ENCODE assay signal across 11 cellular contexts in genomic region chr3:170033489-170033888, GRCh38. TPM values are rescaled to one million over a fixed set of nuclear protein-coding genes. Genes with fewer than 3 reads are reported as not detected.
DNase-seq lines count a peak whose midpoint lies in the region; ATAC-seq and TF ChIP-seq lines count a peak whose summit lies in the region.
"Had no signal": no experiment of that assay in that cellular context is flagged by ENCODE, and none has a peak within 500 bp of the region (broad histone marks: within the 10 kb centered on the region; RNA-seq: fewer than 3 reads in every experiment).

No MANE protein-coding gene starts in this region.

- POLR2A ChIA-PET in PC-9 (lab: Charles Lee; ENCODE audit: unreplicated experiment): no interaction called here
- POLR2A ChIA-PET in MCF 10A (lab: Yijun Ruan, JAX): no interaction called here

- no peaks in the 10 kb centered on the region for H3K9me3 ChIP-seq in PC-9 (ENCODE audit: insufficient read depth, low read depth)
- no peaks in the 10 kb centered on the region for H3K9me3 ChIP-seq in mucosa of descending colon
- no peaks in the 10 kb centered on the region for H3K9me3 ChIP-seq in BE2C

- H3K27ac Mint-ChIP-seq in MCF 10A (ENCODE audit: low read depth, unreplicated experiment): no peak overlapping the region

- ATAC-seq in mucosa of descending colon (peak; percentile 54), HG03097 (IDR thresholded peaks at IDR 0.05; ENCODE audit: low FRiP score, unreplicated experiment) (no peak)

- no peaks in the 10 kb centered on the region for H3K4me1 ChIP-seq in PC-9 (replicated peaks; ENCODE audit: insufficient read depth)
- H3K4me1 ChIP-seq in mucosa of descending colon (ENCODE audit: low read depth): peaks cover 17% of the 10 kb centered on the region
- H3K4me1 ChIP-seq in BE2C: no peaks in the 10 kb centered on the region

- H3K36me3 Mint-ChIP-seq in MCF 10A (ENCODE audit: insufficient read depth, unreplicated experiment): no peaks in the 10 kb centered on the region

- no peaks in the 10 kb centered on the region for H3K27me3 ChIP-seq in PC-9 (ENCODE audit: insufficient read depth, low read depth)
- H3K27me3 ChIP-seq in BE2C: peaks cover 7% of the 10 kb centered on the region
- peaks cover 10% of the 10 kb centered on the region for H3K27me3 ChIP-seq in brain microvascular endothelial cell (replicated peaks)

- H3K27ac ChIP-seq in PC-9 (no peak overlapping the region), brain microvascular endothelial cell (no peak overlapping the region)
- H3K27ac ChIP-seq: epithelial cell of prostate had no signal

- in situ Hi-C loops in brain microvascular endothelial cell (cut with HindIII; ENCODE audit: low pct_ligation_motif_present, low sequenced_read_pairs): no loop called here

- H2AFZ ChIP-seq in PC-9: 0 out of 2 replicates have a peak overlapping the region, but pooled peaks have one; percentile 18

- TF ChIP-seq CTCF in PC-9 (conservative IDR thresholded peaks at IDR 0.05) (no peak), mucosa of descending colon (IDR thresholded peaks at IDR 0.05) (no peak), MCF 10A (IDR thresholded peaks at IDR 0.05; ENCODE audit: unreplicated experiment) (no peak), BE2C (IDR thresholded peaks at IDR 0.05; ENCODE audit: low read depth, low read length) (no peak), brain microvascular endothelial cell (IDR thresholded peaks at IDR 0.05; ENCODE audit: low read depth, low read length, missing control alignments) (no peak)

- H3K4me3 Mint-ChIP-seq in MCF 10A (ENCODE audit: unreplicated experiment): no peak overlapping the region

- H3K27me3 Mint-ChIP-seq in MCF 10A (ENCODE audit: insufficient read depth, unreplicated experiment): no peaks in the 10 kb centered on the region

- H3K79me2 ChIP-seq in PC-9 (ENCODE audit: low read depth): no peaks in the 10 kb centered on the region

- no peaks in the 10 kb centered on the region for H3K4me1 Mint-ChIP-seq in MCF 10A (ENCODE audit: insufficient read depth, unreplicated experiment)

- no peaks in the 10 kb centered on the region for H3K9me2 ChIP-seq in PC-9 (ENCODE audit: insufficient read depth)

- H3K36me3 ChIP-seq in PC-9 (ENCODE audit: low read depth): no peaks in the 10 kb centered on the region
- no peaks in the 10 kb centered on the region for H3K36me3 ChIP-seq in mucosa of descending colon (ENCODE audit: low read depth)
- no peaks in the 10 kb centered on the region for H3K36me3 ChIP-seq in BE2C
- H3K36me3 ChIP-seq in brain microvascular endothelial cell (replicated peaks): no peaks in the 10 kb centered on the region

- H4K20me1 ChIP-seq in PC-9 (ENCODE audit: insufficient read depth): no peaks in the 10 kb centered on the region

- DNase-seq in GF-D8 (lab: John Stamatoyannopoulos, UW) (peak; percentile 91), PC-9 (no peak), activated T-cell treated with anti-CD3 and anti-CD28 coated beads for 4 hours (peak; percentile 17), mucosa of descending colon (peak; percentile 57 to 69 (median 58)), MCF 10A (ENCODE audit: unreplicated experiment) (no peak), BE2C (no peak), brain microvascular endothelial cell (no peak)
- DNase-seq: OCI-M1, posterior cingulate gyrus had no signal

- BruUV-seq in PC-9 (replicated peaks; lab: Mats Ljungman, UMichigan): no TSS peak
- BruUV-seq in MCF 10A (replicated peaks; lab: Mats Ljungman, UMichigan): no TSS peak

- no peaks in the 10 kb centered on the region for H3F3A ChIP-seq in PC-9 (ENCODE audit: insufficient read depth, low read depth)

- H3K4me2 ChIP-seq in PC-9: no peak overlapping the region

- no peaks in the 10 kb centered on the region for H3K9me3 Mint-ChIP-seq in MCF 10A (ENCODE audit: unreplicated experiment)

- intact Hi-C loops in PC-9 (cut with micrococcal nuclease; ENCODE audit: unreplicated experiment): no loop called here
- intact Hi-C loops in mucosa of descending colon (cut with DNase I, micrococcal nuclease): no loop called here
- intact Hi-C loops in MCF 10A (cut with micrococcal nuclease): no loop called here

- CTCF ChIA-PET in PC-9 (lab: Charles Lee) (no interaction called here), MCF 10A (lab: Yijun Ruan, JAX) (interaction anchor here (1.0 kb wide), 1 partner anchor 20 kb away, joined by 3 read pairs; no protein-coding TSS in a partner anchor)

- H3K4me3 ChIP-seq in PC-9: no peak overlapping the region
- no peak overlapping the region for H3K4me3 ChIP-seq in mucosa of descending colon
- no peak overlapping the region for H3K4me3 ChIP-seq in BE2C (ENCODE audit: low read depth, low read length)
- H3K4me3 ChIP-seq in brain microvascular endothelial cell (ENCODE audit: low read depth, low read length): no peak overlapping the region

RNA-seq across cellular contexts. Expression of gene GPR160, which starts 4.3 kb away (rescaled TPM):
- total RNA-seq in PC-9 (2021): 11.1 and 12.6 TPM in 2 replicates
- total RNA-seq in mucosa of descending colon: 10 to 100 TPM; 30.0 to 96.5 (median 67.6) TPM
- total RNA-seq in MCF 10A (2022): 1.8 and 2.6 TPM in 2 replicates
- not detected for polyA plus RNA-seq in BE2C (2012; ENCODE audit: insufficient read depth, insufficient read length, low read depth)

Comparison
In these comparisons a context has a peak if more than half of its experiments do, and no peak if none do; other contexts are left out.
1. DNase-seq: peak in GF-D8 (single experiment), activated T-cell treated with anti-CD3 and anti-CD28 coated beads for 4 hours (single experiment) and mucosa of descending colon (3 of 3); none in PC-9 (0 of 2), MCF 10A (single experiment), BE2C (single experiment) and brain microvascular endothelial cell (single experiment).